In the genomic region with DNA sequence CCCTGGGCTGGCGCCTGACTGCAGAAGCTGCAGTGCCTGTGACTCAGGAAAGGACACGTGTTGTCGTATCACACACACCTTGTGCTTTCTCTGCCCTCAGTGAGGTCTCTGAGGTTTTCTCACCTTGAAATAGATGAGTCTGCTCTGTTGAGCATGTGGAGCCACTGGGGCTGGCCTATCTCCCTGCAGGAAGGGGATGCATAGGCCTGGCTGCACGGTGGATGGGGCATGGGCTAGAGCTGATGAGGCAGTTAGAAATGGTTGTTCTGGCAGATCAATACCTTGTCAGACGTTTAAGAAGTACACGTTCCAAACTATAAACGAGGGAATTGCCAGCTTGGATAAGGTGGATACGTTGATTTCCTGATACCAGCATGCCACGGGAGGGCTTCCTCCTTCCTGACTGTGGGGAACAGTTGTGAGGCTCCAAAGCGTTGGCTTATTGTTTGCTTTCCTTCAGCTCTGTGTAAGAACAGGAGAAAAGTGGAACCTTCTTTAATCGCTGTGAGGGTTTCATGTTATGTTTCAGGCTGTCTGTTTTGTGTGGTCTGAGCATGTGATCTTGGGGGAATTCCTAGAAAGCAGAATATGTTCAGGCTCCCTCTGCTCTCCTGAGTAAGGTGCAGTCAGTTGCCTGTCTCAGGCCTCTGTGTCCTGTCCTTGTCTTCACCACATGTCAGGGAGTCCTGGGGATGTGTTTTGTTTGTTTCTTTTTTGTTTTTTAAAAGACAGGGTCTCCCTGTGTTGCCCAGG, we compare ENCODE assay signal across 7 cellular contexts. TPM values are rescaled to one million over a fixed set of nuclear protein-coding genes. Genes with fewer than 3 reads are reported as not detected.
DNase-seq lines count a peak whose midpoint lies in the region; ATAC-seq and TF ChIP-seq lines count a peak whose summit lies in the region.

No MANE protein-coding gene starts in this region.

- no peak overlapping the region for H3K4ac ChIP-seq in IMR-90 (ENCODE audit: low read depth, low read length)

- 97% methylated on average over 4 of the region's 11 CpGs; no CpG with 5 or more reads in 1 of the 2 experiments for WGBS in IMR-90 (ENCODE audit: extremely low coverage in 2 of 2, insufficient read length in 1 of 2), 2 experiments

- H3K9ac ChIP-seq in IMR-90 (ENCODE audit: low read depth, low read length), result no peak overlapping the region

- dilution Hi-C loops in IMR-90 (cut with HindIII; ENCODE audit: low sequenced_read_pairs, unreplicated experiment), result no loop called here

- POLR2A ChIA-PET in IMR-90 (lab: Charles Lee; ENCODE audit: unreplicated experiment), result no interaction called here

- no peak overlapping the region for H2BK5ac ChIP-seq in IMR-90 (ENCODE audit: low read depth, low read length, poor library complexity, severe bottlenecking)

- H3K36me3 ChIP-seq in IMR-90 (ENCODE audit: control insufficient read depth, insufficient read depth, low read length), result peaks cover 39% of the 10 kb centered on the region

- H3K4me1 Mint-ChIP-seq in activated naive CD8-positive, alpha-beta T cell treated with anti-CD3 and anti-CD28 coated beads for 36 hours, result peaks cover 18% of the 10 kb centered on the region
- H3K4me1 Mint-ChIP-seq in stimulated activated effector memory CD8-positive, alpha-beta T cell treated with anti-CD3 and anti-CD28 coated beads, Interleukin-12 subunit alpha, Interleukin-12 subunit beta, amount 100 ng/mL, for 72 hours, result peaks cover 26% of the 10 kb centered on the region

- CTCF ChIA-PET in IMR-90 (lab: Yijun Ruan, JAX), result no interaction called here

- peaks cover 11% of the 10 kb centered on the region for H3K9me1 ChIP-seq in IMR-90 (ENCODE audit: insufficient read depth, low read length)

- no peaks in the 10 kb centered on the region for H3K9me3 ChIP-seq in IMR-90 (ENCODE audit: control insufficient read depth, insufficient read depth, low read length)

- peaks cover 10% of the 10 kb centered on the region for H4K20me1 ChIP-seq in IMR-90 (ENCODE audit: insufficient read depth, low read length)

- H3K4me3 Mint-ChIP-seq in activated naive CD8-positive, alpha-beta T cell treated with anti-CD3 and anti-CD28 coated beads for 36 hours, result peak overlapping the region; percentile 68
- H3K4me3 Mint-ChIP-seq in stimulated activated effector memory CD8-positive, alpha-beta T cell treated with anti-CD3 and anti-CD28 coated beads, Interleukin-12 subunit alpha, Interleukin-12 subunit beta, amount 100 ng/mL, for 72 hours, result peak overlapping the region; percentile 56

- in situ Hi-C loops in IMR-90 (cut with MboI; ENCODE audit: low sequenced_read_pairs), result no loop called here

- peak; percentile 65 for ATAC-seq in GM19452 (IDR thresholded peaks at IDR 0.05; ENCODE audit: unreplicated experiment)
- no peak for ATAC-seq in IMR-90 (ENCODE audit: low read depth)
- peak; percentile 98 for ATAC-seq in stimulated activated effector memory CD8-positive, alpha-beta T cell treated with anti-CD3 and anti-CD28 coated beads, Interleukin-12 subunit alpha, Interleukin-12 subunit beta, amount 100 ng/mL, for 72 hours
- ATAC-seq in HG03469 (IDR thresholded peaks at IDR 0.05; ENCODE audit: unreplicated experiment), result no peak

- TF ChIP-seq RAD21 in IMR-90 (IDR thresholded peaks at IDR 0.05; ENCODE audit: low read length), result no peak

- no peaks in the 10 kb centered on the region for H3K27me3 ChIP-seq in IMR-90 (ENCODE audit: control insufficient read depth, insufficient read depth, low read length)

- H2BK120ac ChIP-seq in IMR-90 (ENCODE audit: low read depth, low read length), result no peak overlapping the region

- no peak overlapping the region for H2BK15ac ChIP-seq in IMR-90 (ENCODE audit: low read depth, low read length)

- no peak overlapping the region for H3K4me3 ChIP-seq in IMR-90 (ENCODE audit: insufficient read depth, low read depth, low read length)

- no peak overlapping the region for H2AK5ac ChIP-seq in IMR-90 (ENCODE audit: low read depth, low read length)

- DNase-seq in IMR-90 (no peak), A172 (ENCODE audit: low spot score) (no peak), Ammon's horn (ENCODE audit: low spot score) (no peak)
- DNase-seq in activated naive CD8-positive, alpha-beta T cell treated with anti-CD3 and anti-CD28 coated beads for 36 hours, result peak; percentile 64
- DNase-seq in stimulated activated effector memory CD8-positive, alpha-beta T cell treated with anti-CD3 and anti-CD28 coated beads, Interleukin-12 subunit alpha, Interleukin-12 subunit beta, amount 100 ng/mL, for 72 hours (ENCODE audit: low spot score in 2 of 2), result peak; percentile 23 to 70

- peak overlapping the region; percentile 93 for H3K27ac Mint-ChIP-seq in activated naive CD8-positive, alpha-beta T cell treated with anti-CD3 and anti-CD28 coated beads for 36 hours
- peak overlapping the region; percentile 73 for H3K27ac Mint-ChIP-seq in stimulated activated effector memory CD8-positive, alpha-beta T cell treated with anti-CD3 and anti-CD28 coated beads, Interleukin-12 subunit alpha, Interleukin-12 subunit beta, amount 100 ng/mL, for 72 hours

- TF ChIP-seq POLR2A in IMR-90 (IDR thresholded peaks at IDR 0.05; ENCODE audit: low read depth, low read length), result no peak

- no peak overlapping the region for H3K18ac ChIP-seq in IMR-90 (ENCODE audit: low read depth, low read length)

- H4K91ac ChIP-seq in IMR-90 (ENCODE audit: insufficient read depth, low read depth, low read length), result no peak overlapping the region

- H3K4me1 ChIP-seq in IMR-90 (ENCODE audit: control insufficient read depth, insufficient read depth, low read length), result no peaks in the 10 kb centered on the region

- no peak overlapping the region for H4K5ac ChIP-seq in IMR-90 (ENCODE audit: low read depth, low read length)

- TF ChIP-seq CTCF in IMR-90 (conservative IDR thresholded peaks at IDR 0.05; ENCODE audit: low read depth, low read length), result no peak

- H3K9me3 Mint-ChIP-seq in activated naive CD8-positive, alpha-beta T cell treated with anti-CD3 and anti-CD28 coated beads for 36 hours, result no peaks in the 10 kb centered on the region
- H3K9me3 Mint-ChIP-seq in stimulated activated effector memory CD8-positive, alpha-beta T cell treated with anti-CD3 and anti-CD28 coated beads, Interleukin-12 subunit alpha, Interleukin-12 subunit beta, amount 100 ng/mL, for 72 hours, result no peaks in the 10 kb centered on the region

- H3K14ac ChIP-seq in IMR-90 (replicated peaks; ENCODE audit: low read depth, low read length), result no peak overlapping the region

- H2AFZ ChIP-seq in IMR-90 (replicated peaks; ENCODE audit: low read length, poor library complexity), result no peak overlapping the region

- H4K8ac ChIP-seq in IMR-90 (ENCODE audit: low read depth in 2 of 2, low read length in 2 of 2), result no peak overlapping the region

- H3K4me2 ChIP-seq in IMR-90 (ENCODE audit: low read depth, low read length), result no peak overlapping the region

- H2AK9ac ChIP-seq in IMR-90 (replicated peaks; ENCODE audit: low read depth, low read length, poor library complexity), result no peak overlapping the region

- no peak overlapping the region for H2BK20ac ChIP-seq in IMR-90 (ENCODE audit: low read depth, low read length)

- H3K23ac ChIP-seq in IMR-90 (ENCODE audit: low read depth, low read length), result 0 out of 2 replicates have a peak overlapping the region, but pooled peaks have one; percentile 2

- BruUV-seq in IMR-90 (replicated peaks; lab: Mats Ljungman, UMichigan), result no TSS peak

- H3K79me1 ChIP-seq in IMR-90 (ENCODE audit: low read depth in 1 of 2, low read length in 2 of 2), result peaks cover 11 to 46% of the 10 kb centered on the region in 2 experiments

- no peak overlapping the region for H3K27ac ChIP-seq in IMR-90 (ENCODE audit: insufficient read depth, low read length)

- H3K36me3 Mint-ChIP-seq in activated naive CD8-positive, alpha-beta T cell treated with anti-CD3 and anti-CD28 coated beads for 36 hours, result peaks cover 32% of the 10 kb centered on the region
- H3K36me3 Mint-ChIP-seq in stimulated activated effector memory CD8-positive, alpha-beta T cell treated with anti-CD3 and anti-CD28 coated beads, Interleukin-12 subunit alpha, Interleukin-12 subunit beta, amount 100 ng/mL, for 72 hours, result peaks cover 67% of the 10 kb centered on the region

- intact Hi-C loops in IMR-90 (cut with micrococcal nuclease), result no loop called here

- H3K56ac ChIP-seq in IMR-90 (ENCODE audit: extremely low read depth, insufficient read depth, low read length), result no peak overlapping the region

- H3K27me3 Mint-ChIP-seq in activated naive CD8-positive, alpha-beta T cell treated with anti-CD3 and anti-CD28 coated beads for 36 hours, result no peaks in the 10 kb centered on the region

TF ChIP-seq in IMR-90, 13 proteins besides CTCF, POLR2A, EP300 and RAD21 (continues in another document):
- TF ChIP-seq MAFK (IDR thresholded peaks at IDR 0.05; ENCODE audit: low read depth, low read length) (no peak), MXI1 (IDR thresholded peaks at IDR 0.05; ENCODE audit: borderline replicate concordance, low read depth, low read length) (no peak), CHD1 (IDR thresholded peaks at IDR 0.05; ENCODE audit: low read depth, low read length) (no peak), FOS (IDR thresholded peaks at IDR 0.05; ENCODE audit: low read depth, low read length) (no peak)
- TF ChIP-seq, protein P1, sequence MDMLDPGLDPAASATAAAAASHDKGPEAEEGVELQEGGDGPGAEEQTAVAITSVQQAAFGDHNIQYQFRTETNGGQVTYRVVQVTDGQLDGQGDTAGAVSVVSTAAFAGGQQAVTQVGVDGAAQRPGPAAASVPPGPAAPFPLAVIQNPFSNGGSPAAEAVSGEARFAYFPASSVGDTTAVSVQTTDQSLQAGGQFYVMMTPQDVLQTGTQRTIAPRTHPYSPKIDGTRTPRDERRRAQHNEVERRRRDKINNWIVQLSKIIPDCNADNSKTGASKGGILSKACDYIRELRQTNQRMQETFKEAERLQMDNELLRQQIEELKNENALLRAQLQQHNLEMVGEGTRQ (IDR thresholded peaks at IDR 0.05; ENCODE audit: low read depth, low read length), result no peak

RNA-seq across cellular contexts. Expression of a gene that starts 44.8 kb away (rescaled TPM):
- 10.0 and 14.2 TPM in 2 replicates for total RNA-seq in IMR-90 (2012; rRNA removed)
- polyA plus RNA-seq in IMR-90 (2012; rRNA removed), result 19.4 and 19.5 TPM in 2 replicates
- 7.2 and 7.8 TPM in 2 replicates for polyA plus RNA-seq in IMR-90 (2012; cell fraction: cytosol; rRNA removed)
- 49.9 and 70.7 TPM in 2 replicates for polyA plus RNA-seq in IMR-90 (2012; cell fraction: nucleus; rRNA removed; ENCODE audit: low replicate concordance)
- 10 to 100 TPM; 49.4 to 53.4 TPM for total RNA-seq in activated naive CD8-positive, alpha-beta T cell treated with anti-CD3 and anti-CD28 coated beads for 36 hours
- total RNA-seq in A172 (2014; rRNA removed; shearing (Covaris generic)), result 20.1 and 20.5 TPM in 2 replicates

RNA-seq across cellular contexts. Expression of a gene that starts 45.0 kb away (rescaled TPM):
- 2.5 and 2.7 TPM in 2 replicates for total RNA-seq in IMR-90 (2012; rRNA removed)
- polyA plus RNA-seq in IMR-90 (2012; rRNA removed), result 5.3 and 6.2 TPM in 2 replicates
- 2.8 and 3.1 TPM in 2 replicates for polyA plus RNA-seq in IMR-90 (2012; cell fraction: cytosol; rRNA removed)
- 20.8 and 32.3 TPM in 2 replicates for polyA plus RNA-seq in IMR-90 (2012; cell fraction: nucleus; rRNA removed; ENCODE audit: low replicate concordance)
- total RNA-seq in activated naive CD8-positive, alpha-beta T cell treated with anti-CD3 and anti-CD28 coated beads for 36 hours, result 10 to 100 TPM; 16.5 to 17.0 TPM
- total RNA-seq in A172 (2014; rRNA removed; shearing (Covaris generic)), result 7.8 and 8.9 TPM in 2 replicates

Comparison
In these comparisons a context has a peak if more than half of its experiments do, and no peak if none do; other contexts are left out.
1. ATAC-seq: peak in GM19452 (single experiment) and stimulated activated effector memory CD8-positive, alpha-beta T cell treated with anti-CD3 and anti-CD28 coated beads, Interleukin-12 subunit alpha, Interleukin-12 subunit beta, amount 100 ng/mL, for 72 hours (single experiment); none in IMR-90 (single experiment) and HG03469 (single experiment).
2. DNase-seq: peak in activated naive CD8-positive, alpha-beta T cell treated with anti-CD3 and anti-CD28 coated beads for 36 hours (single experiment) and stimulated activated effector memory CD8-positive, alpha-beta T cell treated with anti-CD3 and anti-CD28 coated beads, Interleukin-12 subunit alpha, Interleukin-12 subunit beta, amount 100 ng/mL, for 72 hours (2 of 2); none in IMR-90 (single experiment), A172 (single experiment) and Ammon's horn (single experiment).